ENCODE assay signal across 18 cellular contexts in genomic region chr6:128870751-128871150, GRCh38.
"Had no signal": no experiment of that assay in that cellular context is flagged by ENCODE, and none has a peak within 500 bp of the region (broad histone marks: within the 10 kb centered on the region; RNA-seq: fewer than 3 reads in every experiment).

No MANE protein-coding gene starts in this region.

- H3K9me3 ChIP-seq: gastrocnemius medialis, pancreas, upper lobe of right lung, vagina had no signal

- H3K36me3 ChIP-seq: gastrocnemius medialis, heart right ventricle, neural progenitor cell, pancreas, tibial artery, upper lobe of right lung, vagina had no signal

- H3K27me3 Mint-ChIP-seq: natural killer cell treated with Interleukin-12 subunit alpha and Interleukin-12 subunit beta and Interleukin-15 and Interleukin-18, amount 100 ng/mL, for 72 hours; progenitor cell of endocrine pancreas; stimulated activated memory B cell treated with anti-CD40 and anti-IgM and Interleukin-4, amounts not matched to agents 10 μg/mL and 1 μg/mL and 100 μg/mL, for 72 hours had no signal

- H3K4me2 ChIP-seq: neural progenitor cell had no signal

- H3K9me3 Mint-ChIP-seq: natural killer cell treated with Interleukin-12 subunit alpha and Interleukin-12 subunit beta and Interleukin-15 and Interleukin-18, amount 100 ng/mL, for 72 hours; stimulated activated memory B cell treated with anti-CD40 and anti-IgM and Interleukin-4, amounts not matched to agents 10 μg/mL and 1 μg/mL and 100 μg/mL, for 72 hours; stimulated activated naive CD8-positive, alpha-beta T cell treated with anti-CD3 and anti-CD28 coated beads, Interleukin-15, Interleukin-2, amounts not matched to agents 100 ng/mL and 50 ng/mL, for 24 hours had no signal

- H3K4me3 ChIP-seq: gastrocnemius medialis, heart right ventricle, neural progenitor cell, pancreas, tibial artery, upper lobe of right lung, vagina had no signal

- H2AFZ ChIP-seq: neural progenitor cell had no signal

- H3K27ac Mint-ChIP-seq: natural killer cell treated with Interleukin-12 subunit alpha and Interleukin-12 subunit beta and Interleukin-15 and Interleukin-18, amount 100 ng/mL, for 72 hours; neural progenitor cell; progenitor cell of endocrine pancreas; stimulated activated memory B cell treated with anti-CD40 and anti-IgM and Interleukin-4, amounts not matched to agents 10 μg/mL and 1 μg/mL and 100 μg/mL, for 72 hours; stimulated activated naive CD8-positive, alpha-beta T cell treated with anti-CD3 and anti-CD28 coated beads, Interleukin-15, Interleukin-2, amounts not matched to agents 100 ng/mL and 50 ng/mL, for 24 hours had no signal

- H3K4me1 ChIP-seq: gastrocnemius medialis, neural progenitor cell, pancreas, tibial artery, upper lobe of right lung, vagina had no signal

- H3K4me3 Mint-ChIP-seq: natural killer cell treated with Interleukin-12 subunit alpha and Interleukin-12 subunit beta and Interleukin-15 and Interleukin-18, amount 100 ng/mL, for 72 hours; neural progenitor cell; stimulated activated memory B cell treated with anti-CD40 and anti-IgM and Interleukin-4, amounts not matched to agents 10 μg/mL and 1 μg/mL and 100 μg/mL, for 72 hours; stimulated activated naive CD8-positive, alpha-beta T cell treated with anti-CD3 and anti-CD28 coated beads, Interleukin-15, Interleukin-2, amounts not matched to agents 100 ng/mL and 50 ng/mL, for 24 hours had no signal

- DNase-seq: effector memory CD4-positive, alpha-beta T cell; gastrocnemius medialis; heart right ventricle; hypothalamus; kidney glomerular epithelial cell; mammary epithelial cell; nucleus accumbens; pancreas; right cardiac atrium; stimulated activated CD4-positive, alpha-beta T cell treated with anti-CD3 and anti-CD28 coated beads, Interleukin-4, amount 100 ng/mL, for 24 hours; tibial artery; upper lobe of right lung had no signal

- H3K4me1 Mint-ChIP-seq: neural progenitor cell; stimulated activated memory B cell treated with anti-CD40 and anti-IgM and Interleukin-4, amounts not matched to agents 10 μg/mL and 1 μg/mL and 100 μg/mL, for 72 hours had no signal

- H3K27ac ChIP-seq: gastrocnemius medialis, heart right ventricle, neural progenitor cell, pancreas, tibial artery, upper lobe of right lung, vagina had no signal

- H3K36me3 Mint-ChIP-seq: natural killer cell treated with Interleukin-12 subunit alpha and Interleukin-12 subunit beta and Interleukin-15 and Interleukin-18, amount 100 ng/mL, for 72 hours; neural progenitor cell; stimulated activated memory B cell treated with anti-CD40 and anti-IgM and Interleukin-4, amounts not matched to agents 10 μg/mL and 1 μg/mL and 100 μg/mL, for 72 hours had no signal

- H3K27me3 ChIP-seq: gastrocnemius medialis, heart right ventricle, neural progenitor cell, pancreas, tibial artery, upper lobe of right lung, vagina had no signal

- H3K9ac ChIP-seq: neural progenitor cell had no signal
